In the genomic region with DNA sequence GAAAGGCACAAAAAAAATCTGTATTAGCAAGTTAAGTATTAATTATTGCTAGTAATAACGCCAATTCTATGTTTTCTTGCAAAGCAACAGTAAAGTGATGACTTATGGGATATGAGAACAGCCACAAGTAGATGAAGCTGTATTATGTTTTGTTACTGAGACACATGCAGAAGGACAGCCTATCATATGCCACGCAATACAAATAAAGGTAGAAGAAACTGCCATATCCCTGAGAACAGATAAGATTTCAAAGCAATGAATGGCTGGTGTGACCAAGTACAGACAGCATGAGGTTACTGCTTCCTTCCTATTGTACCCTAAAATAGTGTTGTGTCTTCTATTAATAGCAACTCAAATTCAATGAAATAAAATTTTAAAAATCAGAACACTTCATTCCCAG, we compare ENCODE assay signal across 22 cellular contexts.
"Had no signal": no experiment of that assay in that cellular context is flagged by ENCODE, and none has a peak within 500 bp of the region (broad histone marks: within the 10 kb centered on the region; RNA-seq: fewer than 3 reads in every experiment).

No MANE protein-coding gene starts in this region.

- H3K9me3 ChIP-seq: lower lobe of right lung, prostate gland, testis, uterus had no signal

- H3K27me3 ChIP-seq: foreskin keratinocyte, testis, uterus had no signal

- H3K9me3 Mint-ChIP-seq: activated naive CD8-positive, alpha-beta T cell treated with anti-CD3 and anti-CD28 coated beads, Interleukin-2, amount 50 U/mL, for 24 hours; activated T-helper 1 cell treated with anti-CD3 and anti-CD28 coated beads, Interleukin-12 subunit alpha, Interleukin-12 subunit beta, Interleukin-2, Interleukin-4 antibody, amounts not matched to agents 30 ng/mL and 10 ng/mL and 1 ng/mL, durations not matched to agents 14 hours and 24 hours and 36 hours; dendritic cell treated with granulocyte-macrophage colony-stimulating factor and Interleukin-4, amounts not matched to agents 40 ng/mL and 50 ng/mL, for 4 days; stimulated activated naive B cell treated with anti-CD40 and anti-IgM and Interleukin-4, amounts not matched to agents 10 μg/mL and 1 μg/mL and 100 μg/mL, for 72 hours had no signal

- H3K27me3 Mint-ChIP-seq: activated CD4-positive, alpha-beta T cell treated with anti-CD3 and anti-CD28 coated beads, Interleukin-2, amount 10 ng/mL, durations not matched to agents 7 days and 5 days; activated naive CD8-positive, alpha-beta T cell treated with anti-CD3 and anti-CD28 coated beads, Interleukin-2, amount 50 U/mL, for 24 hours; dendritic cell treated with granulocyte-macrophage colony-stimulating factor and Interleukin-4, amounts not matched to agents 40 ng/mL and 50 ng/mL, for 4 days; naive thymus-derived CD4-positive, alpha-beta T cell; stimulated activated naive B cell treated with anti-CD40 and anti-IgM and Interleukin-4, amounts not matched to agents 10 μg/mL and 1 μg/mL and 100 μg/mL, for 72 hours had no signal

- H3K27ac ChIP-seq: foreskin keratinocyte, lower lobe of right lung, prostate gland, testis, uterus, VCaP had no signal

- DNase-seq: activated CD4-positive, alpha-beta T cell treated with anti-CD3 and anti-CD28 coated beads, Interleukin-2, amount 10 ng/mL, durations not matched to agents 7 days and 5 days; activated CD8-positive, alpha-beta T cell treated with anti-CD3 and anti-CD28 coated beads, Interleukin-2, amount 10 ng/mL, durations not matched to agents 7 days and 5 days; activated gamma-delta T cell; activated naive CD4-positive, alpha-beta T cell treated with anti-CD3 and anti-CD28 coated beads, Interleukin-2, amount 50 U/mL, for 16 hours; activated naive CD8-positive, alpha-beta T cell treated with anti-CD3 and anti-CD28 coated beads, Interleukin-2, amount 50 U/mL, for 24 hours; effector CD4-positive, alpha-beta T cell; foreskin keratinocyte; kidney; lower lobe of right lung; naive thymus-derived CD4-positive, alpha-beta T cell; stimulated activated CD4-positive, alpha-beta T cell treated with anti-CD3 and anti-CD28 coated beads, Interleukin-2, amount 100 ng/mL, for 48 hours; stimulated activated CD8-positive, alpha-beta memory T cell treated with anti-CD3 and anti-CD28 coated beads, Interleukin-4, amount 100 ng/mL, for 48 hours; stimulated activated naive B cell treated with anti-CD40 and anti-IgM and Interleukin-4, amounts not matched to agents 10 μg/mL and 1 μg/mL and 100 μg/mL, for 72 hours; testis; trophoblast cell; uterus had no signal

- H3K27ac Mint-ChIP-seq: activated CD4-positive, alpha-beta T cell treated with anti-CD3 and anti-CD28 coated beads, Interleukin-2, amount 10 ng/mL, durations not matched to agents 7 days and 5 days; activated CD8-positive, alpha-beta T cell treated with anti-CD3 and anti-CD28 coated beads, Interleukin-2, amount 10 ng/mL, durations not matched to agents 7 days and 5 days; activated naive CD8-positive, alpha-beta T cell treated with anti-CD3 and anti-CD28 coated beads, Interleukin-2, amount 50 U/mL, for 24 hours; activated T-helper 1 cell treated with anti-CD3 and anti-CD28 coated beads, Interleukin-12 subunit alpha, Interleukin-12 subunit beta, Interleukin-2, Interleukin-4 antibody, amounts not matched to agents 30 ng/mL and 10 ng/mL and 1 ng/mL, durations not matched to agents 14 hours and 24 hours and 36 hours; dendritic cell treated with granulocyte-macrophage colony-stimulating factor and Interleukin-4, amounts not matched to agents 40 ng/mL and 50 ng/mL, for 4 days; stimulated activated naive B cell treated with anti-CD40 and anti-IgM and Interleukin-4, amounts not matched to agents 10 μg/mL and 1 μg/mL and 100 μg/mL, for 72 hours had no signal

- H3K4me3 ChIP-seq: lower lobe of right lung, prostate gland, testis, uterus had no signal

- ATAC-seq: activated CD4-positive, CD25-positive, alpha-beta regulatory T cell treated with anti-CD3 and anti-CD28 coated beads, Interleukin-2, amount 50 U/mL, for 24 hours; activated CD8-positive, alpha-beta T cell treated with anti-CD3 and anti-CD28 coated beads, Interleukin-2, amount 10 ng/mL, durations not matched to agents 7 days and 5 days; activated naive CD8-positive, alpha-beta T cell treated with anti-CD3 and anti-CD28 coated beads, Interleukin-2, amount 50 U/mL, for 24 hours; foreskin keratinocyte; left lobe of liver; lower lobe of right lung; naive thymus-derived CD4-positive, alpha-beta T cell; stimulated activated naive B cell treated with anti-CD40 and anti-IgM and Interleukin-4, amounts not matched to agents 10 μg/mL and 1 μg/mL and 100 μg/mL, for 72 hours had no signal

- H3K36me3 ChIP-seq: lower lobe of right lung, prostate gland, uterus had no signal

- H3K4me3 Mint-ChIP-seq: activated CD4-positive, alpha-beta T cell treated with anti-CD3 and anti-CD28 coated beads, Interleukin-2, amount 10 ng/mL, durations not matched to agents 7 days and 5 days; activated CD8-positive, alpha-beta T cell treated with anti-CD3 and anti-CD28 coated beads, Interleukin-2, amount 10 ng/mL, durations not matched to agents 7 days and 5 days; activated naive CD8-positive, alpha-beta T cell treated with anti-CD3 and anti-CD28 coated beads, Interleukin-2, amount 50 U/mL, for 24 hours; activated T-helper 1 cell treated with anti-CD3 and anti-CD28 coated beads, Interleukin-12 subunit alpha, Interleukin-12 subunit beta, Interleukin-2, Interleukin-4 antibody, amounts not matched to agents 30 ng/mL and 10 ng/mL and 1 ng/mL, durations not matched to agents 14 hours and 24 hours and 36 hours; dendritic cell treated with granulocyte-macrophage colony-stimulating factor and Interleukin-4, amounts not matched to agents 40 ng/mL and 50 ng/mL, for 4 days; naive thymus-derived CD4-positive, alpha-beta T cell; stimulated activated naive B cell treated with anti-CD40 and anti-IgM and Interleukin-4, amounts not matched to agents 10 μg/mL and 1 μg/mL and 100 μg/mL, for 72 hours had no signal
